ENCODE assay signal across 13 cellular contexts in the genomic region with DNA sequence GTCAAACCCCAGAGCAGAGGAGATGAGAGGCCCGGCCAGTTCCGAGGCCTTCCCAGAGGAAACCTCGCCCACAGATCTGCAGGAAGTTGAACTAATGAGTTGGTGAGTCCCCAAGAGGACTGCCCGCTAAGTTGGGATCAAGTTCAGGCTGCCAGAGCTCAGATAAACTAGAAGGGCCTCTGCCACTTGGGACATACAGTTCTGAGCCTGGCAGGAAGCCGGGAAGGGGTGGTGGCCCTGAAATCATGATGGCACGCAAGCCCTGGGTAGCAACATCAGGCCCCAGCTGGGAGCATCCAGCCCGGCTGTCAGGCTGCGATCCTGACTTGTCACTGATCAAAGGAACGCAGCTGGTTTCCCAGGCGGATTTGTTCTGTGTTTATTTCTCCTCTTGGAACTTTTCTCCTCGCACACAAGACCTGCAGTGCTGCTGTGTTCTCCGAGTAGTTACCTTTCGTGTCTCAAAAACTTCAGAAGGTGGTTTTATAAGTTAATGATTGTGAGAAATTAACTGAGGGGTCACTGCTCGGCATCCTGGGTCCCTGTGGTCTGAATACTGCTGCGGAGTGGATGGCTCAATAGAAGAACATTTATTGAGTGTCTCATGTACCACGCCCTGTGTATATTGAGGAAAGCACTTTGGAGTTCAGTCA. TPM values are rescaled to one million over a fixed set of nuclear protein-coding genes. Genes with fewer than 3 reads are reported as not detected.
DNase-seq lines count a peak whose midpoint lies in the region; ATAC-seq and TF ChIP-seq lines count a peak whose summit lies in the region.
"Had no signal": no experiment of that assay in that cellular context is flagged by ENCODE, and none has a peak within 500 bp of the region (broad histone marks: within the 10 kb centered on the region; RNA-seq: fewer than 3 reads in every experiment).

No MANE protein-coding gene starts in this region.

- no peak overlapping the region for H3K18ac ChIP-seq in mesenchymal stem cell (ENCODE audit: low read depth in 1 of 2, low read length in 2 of 2)

- peak; percentile 55 for DNase-seq in LHCN-M2 (ENCODE audit: low read depth)
- DNase-seq in fibroblast of peridontal ligament (ENCODE audit: extremely low read depth), result peak; percentile 72
- DNase-seq in mesenchymal stem cell, result peak; percentile 45
- DNase-seq in tibial artery, result peak; percentile 64 to 92
- no peak for DNase-seq in HEK293T (ENCODE audit: extremely low spot score)
- DNase-seq in naive thymus-derived CD8-positive, alpha-beta T cell, result no peak
- no peak for DNase-seq in stimulated activated CD4-positive, alpha-beta T cell treated with anti-CD3 and anti-CD28 coated beads, Interleukin-12 subunit alpha, Interleukin-12 subunit beta, amount 100 ng/mL, for 4 hours
- DNase-seq: activated CD4-positive, alpha-beta T cell treated with anti-CD3 and anti-CD28 coated beads for 4 hours; immature natural killer cell; NCI-H146; stimulated activated naive B cell treated with anti-CD40 and anti-IgM and Interleukin-4, amounts not matched to agents 10 μg/mL and 1 μg/mL and 100 μg/mL, for 72 hours had no signal

- H2AFZ ChIP-seq in mesenchymal stem cell (ENCODE audit: low read depth, low read length), result no peak overlapping the region

- ATAC-seq in HG03442 (IDR thresholded peaks at IDR 0.05; ENCODE audit: unreplicated experiment), result no peak
- no peak for ATAC-seq in naive thymus-derived CD8-positive, alpha-beta T cell
- ATAC-seq: stimulated activated naive B cell treated with anti-CD40 and anti-IgM and Interleukin-4, amounts not matched to agents 10 μg/mL and 1 μg/mL and 100 μg/mL, for 72 hours had no signal

- no peak overlapping the region for H3K4me3 Mint-ChIP-seq in naive thymus-derived CD8-positive, alpha-beta T cell
- H3K4me3 Mint-ChIP-seq: immature natural killer cell; stimulated activated naive B cell treated with anti-CD40 and anti-IgM and Interleukin-4, amounts not matched to agents 10 μg/mL and 1 μg/mL and 100 μg/mL, for 72 hours had no signal

- POLR2A ChIA-PET in HEK293T (lab: Yijun Ruan, JAX), result no interaction called here
- POLR2A ChIA-PET in naive thymus-derived CD8-positive, alpha-beta T cell (lab: Charles Lee), result no interaction called here

- H3K4me2 ChIP-seq in mesenchymal stem cell (ENCODE audit: low read length, poor library complexity, severe bottlenecking), result no peak overlapping the region

- no peaks in the 10 kb centered on the region for H3K79me1 ChIP-seq in mesenchymal stem cell (replicated peaks; ENCODE audit: low read length, poor library complexity, severe bottlenecking)

- CTCF ChIA-PET in HEK293T (lab: Yijun Ruan, JAX), result interaction anchor here (0.6 kb wide), 1 partner anchor 360 kb away, joined by 4 read pairs; no protein-coding TSS in a partner anchor

- TF ChIP-seq CTCF in tibial artery (IDR thresholded peaks at IDR 0.05), result no peak

- H3K9me3 Mint-ChIP-seq in naive thymus-derived CD8-positive, alpha-beta T cell, result no peaks in the 10 kb centered on the region
- H3K9me3 Mint-ChIP-seq: immature natural killer cell; stimulated activated naive B cell treated with anti-CD40 and anti-IgM and Interleukin-4, amounts not matched to agents 10 μg/mL and 1 μg/mL and 100 μg/mL, for 72 hours had no signal

- H3K36me3 ChIP-seq in mesenchymal stem cell (ENCODE audit: control insufficient read depth in 1 of 2, insufficient read depth in 2 of 2, low read depth in 1 of 2, low read length in 2 of 2) (no peaks in the 10 kb centered on the region), tibial artery (no peaks in the 10 kb centered on the region)

- H3K27me3 Mint-ChIP-seq in naive thymus-derived CD8-positive, alpha-beta T cell, result peaks cover 6 to 35% (median 23%) of the 10 kb centered on the region in 5 donors

- WGBS in mesenchymal stem cell, result 68% methylated on average over 16 of the region's 16 CpGs

- no peak overlapping the region for H4K91ac ChIP-seq in mesenchymal stem cell (ENCODE audit: low read length)

- H3K9me3 ChIP-seq in mesenchymal stem cell (ENCODE audit: control insufficient read depth, low read length) (no peaks in the 10 kb centered on the region), tibial artery (no peaks in the 10 kb centered on the region)

- peaks cover 0 to 4% (median 2%) of the 10 kb centered on the region in 4 donors for H3K4me1 Mint-ChIP-seq in naive thymus-derived CD8-positive, alpha-beta T cell
- H3K4me1 Mint-ChIP-seq: immature natural killer cell; stimulated activated naive B cell treated with anti-CD40 and anti-IgM and Interleukin-4, amounts not matched to agents 10 μg/mL and 1 μg/mL and 100 μg/mL, for 72 hours had no signal

- H2AK5ac ChIP-seq in mesenchymal stem cell (ENCODE audit: low read length, severe bottlenecking), result no peak overlapping the region

- no peak overlapping the region for H3K23ac ChIP-seq in mesenchymal stem cell (ENCODE audit: low read length in 2 of 2)

- H3K14ac ChIP-seq in mesenchymal stem cell (ENCODE audit: low read length in 2 of 2), result no peak overlapping the region

- no peak overlapping the region for H3K27ac Mint-ChIP-seq in naive thymus-derived CD8-positive, alpha-beta T cell
- H3K27ac Mint-ChIP-seq: immature natural killer cell; stimulated activated naive B cell treated with anti-CD40 and anti-IgM and Interleukin-4, amounts not matched to agents 10 μg/mL and 1 μg/mL and 100 μg/mL, for 72 hours had no signal

- no peak overlapping the region for H2BK15ac ChIP-seq in mesenchymal stem cell (ENCODE audit: low read depth, poor library complexity, severe bottlenecking)

- no peak overlapping the region for H2BK12ac ChIP-seq in mesenchymal stem cell (ENCODE audit: low read length in 2 of 2)

- no peak overlapping the region for H4K8ac ChIP-seq in mesenchymal stem cell (ENCODE audit: low read length)

- peaks cover 16% of the 10 kb centered on the region for H3K4me1 ChIP-seq in mesenchymal stem cell (ENCODE audit: control insufficient read depth, insufficient read depth, low read depth, low read length)
- H3K4me1 ChIP-seq in tibial artery, result peaks cover 0 to 49% (median 19%) of the 10 kb centered on the region in 4 donors

- H2BK120ac ChIP-seq in mesenchymal stem cell (ENCODE audit: low read depth, low read length), result no peak overlapping the region

- no peak overlapping the region for H3K4ac ChIP-seq in mesenchymal stem cell (ENCODE audit: low read depth in 1 of 2, low read length in 2 of 2)

- H3K27me3 ChIP-seq in mesenchymal stem cell (ENCODE audit: control insufficient read depth in 1 of 2, insufficient read depth in 1 of 2, low read length in 2 of 2), result peaks cover 33 to 62% of the 10 kb centered on the region in 2 experiments
- no peaks in the 10 kb centered on the region for H3K27me3 ChIP-seq in tibial artery

- H3K9ac ChIP-seq in mesenchymal stem cell (ENCODE audit: low read length), result no peak overlapping the region

- H3K4me3 ChIP-seq in mesenchymal stem cell (ENCODE audit: insufficient read depth in 1 of 2, low read depth in 1 of 2, low read length in 2 of 2) (no peak overlapping the region), tibial artery (no peak overlapping the region)

- no peak overlapping the region for H3K27ac ChIP-seq in mesenchymal stem cell (ENCODE audit: low read length, poor library complexity, severe bottlenecking)
- peak overlapping the region; percentile 66 to 80 for H3K27ac ChIP-seq in tibial artery

- no peaks in the 10 kb centered on the region for H3K36me3 Mint-ChIP-seq in naive thymus-derived CD8-positive, alpha-beta T cell
- H3K36me3 Mint-ChIP-seq: immature natural killer cell; stimulated activated naive B cell treated with anti-CD40 and anti-IgM and Interleukin-4, amounts not matched to agents 10 μg/mL and 1 μg/mL and 100 μg/mL, for 72 hours had no signal

- H2BK5ac ChIP-seq in mesenchymal stem cell (ENCODE audit: low read depth, low read length, poor library complexity, severe bottlenecking), result no peak overlapping the region

- intact Hi-C loops in tibial artery (cut with DNase I; ENCODE audit: low total_unique reads), result no loop called here

TF ChIP-seq in HEK293T, 16 proteins besides CTCF, POLR2A, EP300 and RAD21:
- TF ChIP-seq FOXA1 (IDR thresholded peaks at IDR 0.05), result no peak
- TF ChIP-seq FOXK2 (IDR thresholded peaks at IDR 0.05), result no peak
- no peak for TF ChIP-seq ZNF384 (IDR thresholded peaks at IDR 0.05)
- TF ChIP-seq ELF4 (IDR thresholded peaks at IDR 0.05), result no peak
- TF ChIP-seq CTBP1 (IDR thresholded peaks at IDR 0.05; ENCODE audit: borderline replicate concordance), result no peak
- TF ChIP-seq NFRKB (IDR thresholded peaks at IDR 0.05), result no peak
- TF ChIP-seq LEF1 (IDR thresholded peaks at IDR 0.05; ENCODE audit: borderline replicate concordance), result no peak
- TF ChIP-seq L3MBTL2 (conservative IDR thresholded peaks at IDR 0.05), result no peak

RNA-seq across cellular contexts. Expression of a gene that starts 8.0 kb away (rescaled TPM):
- total RNA-seq in LHCN-M2 (2014; rRNA removed), result not detected in 2 replicates
- 0.06 TPM for polyA plus RNA-seq in LHCN-M2 (2012)
- 3.7 TPM for polyA plus RNA-seq in mesenchymal stem cell (2013, experiment 1 of 2)
- polyA plus RNA-seq in mesenchymal stem cell (2013, experiment 2 of 2), result 4.0 TPM
- total RNA-seq in naive thymus-derived CD8-positive, alpha-beta T cell, result not detected
- not detected for polyA plus RNA-seq in naive thymus-derived CD8-positive, alpha-beta T cell
- polyA plus RNA-seq: immature natural killer cell, neural cell had no signal

RNA-seq across cellular contexts. Expression of a gene that starts 46.9 kb away (rescaled TPM):
- 0.06 TPM in 1 of 2 replicates, not detected in the other for total RNA-seq in LHCN-M2 (2014; rRNA removed)
- not detected for polyA plus RNA-seq in LHCN-M2 (2012)
- polyA plus RNA-seq in mesenchymal stem cell (2013, experiment 1 of 2), result not detected
- polyA plus RNA-seq in mesenchymal stem cell (2013, experiment 2 of 2), result not detected
- total RNA-seq in naive thymus-derived CD8-positive, alpha-beta T cell, result not detected
- polyA plus RNA-seq in naive thymus-derived CD8-positive, alpha-beta T cell, result not detected
- polyA plus RNA-seq: immature natural killer cell, neural cell had no signal

Comparison
In these comparisons a context has a peak if more than half of its experiments do, and no peak if none do; other contexts are left out.
1. DNase-seq: peak in LHCN-M2 (single experiment), fibroblast of peridontal ligament (single experiment), mesenchymal stem cell (single experiment) and tibial artery (2 of 2); none in HEK293T (single experiment), naive thymus-derived CD8-positive, alpha-beta T cell (0 of 10) and stimulated activated CD4-positive, alpha-beta T cell treated with anti-CD3 and anti-CD28 coated beads, Interleukin-12 subunit alpha, Interleukin-12 subunit beta, amount 100 ng/mL, for 4 hours (single experiment).